In genomic region chr9:83472764-83473163, GRCh38 we compare ENCODE assay signal across 13 cellular contexts.
DNase-seq lines count a peak whose midpoint lies in the region; ATAC-seq, FAIRE-seq and TF ChIP-seq lines count a peak whose summit lies in the region.
"Had no signal": no experiment of that assay in that cellular context is flagged by ENCODE, and none has a peak within 500 bp of the region (broad histone marks: within the 10 kb centered on the region; RNA-seq: fewer than 3 reads in every experiment).

No MANE protein-coding gene starts in this region.

- H3K27me3 ChIP-seq in PC-3 (ENCODE audit: low read length) (no peaks in the 10 kb centered on the region), small intestine (ENCODE audit: control insufficient read depth in 2 of 2, insufficient read depth in 2 of 2, low read length in 2 of 2) (no peaks in the 10 kb centered on the region)

- H3K9me3 ChIP-seq in PC-3 (ENCODE audit: low read length) (no peaks in the 10 kb centered on the region), small intestine (ENCODE audit: control insufficient read depth, low read depth) (no peaks in the 10 kb centered on the region)

- H3F3A ChIP-seq in PC-3 (ENCODE audit: low read length, unreplicated experiment): no peaks in the 10 kb centered on the region

- WGBS in small intestine, 3 donors: 79 to 90% (median 87%) methylated on average over 5 of the region's 5 CpGs

- no peak overlapping the region for H2AFZ ChIP-seq in PC-3 (ENCODE audit: low read length)

- H3K79me2 ChIP-seq in PC-3 (ENCODE audit: low read length): peaks cover 11% of the 10 kb centered on the region; the same call in 1 of the 2 replicates

- H3K36me3 ChIP-seq in PC-3 (ENCODE audit: low read depth, low read length) (no peaks in the 10 kb centered on the region), small intestine (ENCODE audit: control insufficient read depth in 2 of 2, insufficient read depth in 2 of 2, low read length in 2 of 2) (no peaks in the 10 kb centered on the region)

- H3K4me2 ChIP-seq in PC-3 (ENCODE audit: low read length): peak overlapping the region; percentile 53

- FAIRE-seq in small intestine (lab: Jason Lieb, UNC): no peak
- FAIRE-seq: K562 had no signal

- peaks cover 20% of the 10 kb centered on the region for H3K27me3 Mint-ChIP-seq in T-helper 2 cell treated with Interferon-gamma antibody and Interleukin-4, amounts not matched to agents 5 μg/mL and 100 μg/mL, for 36 hours (ENCODE audit: low read depth)
- no peaks in the 10 kb centered on the region for H3K27me3 Mint-ChIP-seq in effector memory CD8-positive, alpha-beta T cell

- no peaks in the 10 kb centered on the region for H4K20me1 ChIP-seq in PC-3 (ENCODE audit: low read length)

- BruUV-seq in PC-3 (replicated peaks; lab: Mats Ljungman, UMichigan): TSS peak; percentile 89

- H3K4me1 ChIP-seq in PC-3 (ENCODE audit: insufficient read depth, low read length) (peaks cover 61% of the 10 kb centered on the region), small intestine (ENCODE audit: control insufficient read depth in 2 of 2, insufficient read depth in 1 of 2, low read depth in 1 of 2, low read length in 1 of 2) (peaks cover 8 to 11% of the 10 kb centered on the region in 2 donors)

- no peaks in the 10 kb centered on the region for H3K9me2 ChIP-seq in PC-3 (replicated peaks; ENCODE audit: low read length)

- peaks cover 3% of the 10 kb centered on the region for H3K36me3 Mint-ChIP-seq in T-helper 2 cell treated with Interferon-gamma antibody and Interleukin-4, amounts not matched to agents 5 μg/mL and 100 μg/mL, for 36 hours (ENCODE audit: low read depth)
- H3K36me3 Mint-ChIP-seq in effector memory CD8-positive, alpha-beta T cell (ENCODE audit: insufficient read depth): no peaks in the 10 kb centered on the region

- H3K27ac Mint-ChIP-seq in T-helper 2 cell treated with Interferon-gamma antibody and Interleukin-4, amounts not matched to agents 5 μg/mL and 100 μg/mL, for 36 hours: peak overlapping the region; percentile 81
- H3K27ac Mint-ChIP-seq in effector memory CD8-positive, alpha-beta T cell: peak overlapping the region; percentile 57 to 67
- H3K27ac Mint-ChIP-seq: progenitor cell of endocrine pancreas had no signal

- no peak for ATAC-seq in PC-3
- no peak for ATAC-seq in effector memory CD8-positive, alpha-beta T cell (replicated peaks)
- ATAC-seq: K562 had no signal

- TF ChIP-seq CTCF in PC-3 (conservative IDR thresholded peaks at IDR 0.05; ENCODE audit: low read depth, low read length): no peak

- H3K4me3 ChIP-seq in PC-3 (ENCODE audit: low read length) (no peak overlapping the region), small intestine (ENCODE audit: low read depth in 1 of 2, low read length in 2 of 2) (peak overlapping the region in 1 of 2 donors; percentile 36)
- H3K4me3 ChIP-seq: K562 had no signal

- CTCF ChIA-PET in PC-3 (lab: Charles Lee): no interaction called here

- H3K4me1 Mint-ChIP-seq in T-helper 2 cell treated with Interferon-gamma antibody and Interleukin-4, amounts not matched to agents 5 μg/mL and 100 μg/mL, for 36 hours (ENCODE audit: low read depth): peaks cover 18% of the 10 kb centered on the region
- H3K4me1 Mint-ChIP-seq in effector memory CD8-positive, alpha-beta T cell (ENCODE audit: low read depth in 2 of 2): peaks cover 6 to 15% of the 10 kb centered on the region in 2 donors

- intact Hi-C loops in PC-3 (cut with micrococcal nuclease): loop anchor here (1.0 to 10.0 kb wide), 4 partner anchors 39 to 138 kb away; no protein-coding TSS in a partner anchor

- POLR2A ChIA-PET in PC-3 (lab: Charles Lee; ENCODE audit: unreplicated experiment): no interaction called here

- no peak for DNase-seq in T-helper 2 cell treated with Interferon-gamma antibody and Interleukin-4, amounts not matched to agents 5 μg/mL and 100 μg/mL, for 36 hours (ENCODE audit: low spot score)
- DNase-seq in T-helper 2 cell: no peak
- no peak for DNase-seq in PC-3
- DNase-seq in effector memory CD8-positive, alpha-beta T cell: no peak
- DNase-seq in small intestine: no peak
- no peak for DNase-seq in activated CD4-positive, CD25-positive, alpha-beta regulatory T cell treated with anti-CD3 and anti-CD28 coated beads, Interleukin-2, amount 50 U/mL, for 72 hours
- DNase-seq in stimulated activated CD4-positive, alpha-beta T cell treated with anti-CD3 and anti-CD28 coated beads, Interleukin-2, amount 100 ng/mL, for 48 hours: no peak
- DNase-seq in amniotic stem cell (lab: John Stamatoyannopoulos, UW): no peak
- DNase-seq: activated CD8-positive, alpha-beta memory T cell treated with anti-CD3 and anti-CD28 coated beads, Interleukin-2, amount 50 U/mL, for 4 hours; left cardiac atrium; NCI-H446 treated with DMSO at 0.1 percent for 48 hours had no signal

- no peaks in the 10 kb centered on the region for H3K9me3 Mint-ChIP-seq in T-helper 2 cell treated with Interferon-gamma antibody and Interleukin-4, amounts not matched to agents 5 μg/mL and 100 μg/mL, for 36 hours
- no peaks in the 10 kb centered on the region for H3K9me3 Mint-ChIP-seq in effector memory CD8-positive, alpha-beta T cell

- peak overlapping the region; percentile 64 for H3K9ac ChIP-seq in PC-3 (ENCODE audit: low read length)

- H3K4me3 Mint-ChIP-seq in T-helper 2 cell treated with Interferon-gamma antibody and Interleukin-4, amounts not matched to agents 5 μg/mL and 100 μg/mL, for 36 hours: peak overlapping the region; percentile 78
- peak overlapping the region in 1 of 2 donors; percentile 33 for H3K4me3 Mint-ChIP-seq in effector memory CD8-positive, alpha-beta T cell

- peak overlapping the region; percentile 94 for H3K27ac ChIP-seq in PC-3 (ENCODE audit: low read length)
- peak overlapping the region; percentile 97 for H3K27ac ChIP-seq in small intestine (ENCODE audit: low read depth in 1 of 2, low read length in 1 of 2)
